8 cellular contexts compared by ENCODE assay signal in the genomic region with DNA sequence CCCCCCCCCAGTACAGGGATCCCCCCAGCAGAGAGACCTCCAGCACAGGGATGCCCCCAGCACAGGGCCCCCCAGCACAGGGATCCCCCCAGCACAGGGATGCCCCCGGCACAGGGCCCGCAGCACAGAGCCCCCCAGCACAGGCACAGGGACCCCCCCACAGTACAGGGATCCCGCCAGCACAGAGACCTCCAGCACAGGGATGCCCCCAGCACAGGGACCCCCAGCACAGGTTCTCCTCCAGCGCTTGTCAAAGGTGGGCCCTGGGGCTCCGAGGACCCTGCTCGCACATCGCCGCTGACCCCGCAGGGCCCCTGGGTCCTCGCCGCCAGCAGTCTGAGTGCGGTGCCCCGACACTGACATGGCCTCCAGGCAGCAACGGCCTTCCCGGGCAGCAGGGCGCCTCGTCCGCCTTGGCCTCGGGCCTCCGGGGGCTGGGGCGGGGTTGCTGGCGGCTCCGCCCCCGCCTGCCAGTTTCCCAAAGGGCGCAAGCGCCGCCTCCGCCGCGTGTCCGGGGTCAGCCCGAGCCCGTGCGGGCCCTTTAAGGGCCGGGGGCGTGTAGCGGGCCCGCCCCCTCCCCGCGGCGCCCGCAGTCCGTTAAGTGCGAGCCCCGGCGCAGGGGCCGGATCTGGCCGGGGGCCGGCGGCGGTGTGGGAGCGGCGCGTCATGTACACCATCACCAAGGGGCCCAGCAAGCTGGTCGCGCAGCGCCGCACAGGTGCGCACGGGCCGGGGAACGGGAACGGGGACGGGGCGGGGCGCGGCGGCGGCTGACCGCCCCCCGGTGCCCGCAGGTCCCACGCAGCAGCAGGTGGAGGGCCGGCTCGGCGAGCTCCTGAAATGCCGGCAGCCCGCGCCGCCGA. TPM values are rescaled to one million over a fixed set of nuclear protein-coding genes. Genes with fewer than 3 reads are reported as not detected.
DNase-seq lines count a peak whose midpoint lies in the region; ATAC-seq, FAIRE-seq and TF ChIP-seq lines count a peak whose summit lies in the region.

A gene with protein sequence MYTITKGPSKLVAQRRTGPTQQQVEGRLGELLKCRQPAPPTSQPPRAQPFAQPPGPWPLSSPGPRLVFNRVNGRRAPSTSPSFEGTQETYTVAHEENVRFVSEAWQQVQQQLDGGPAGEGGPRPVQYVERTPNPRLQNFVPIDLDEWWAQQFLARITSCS (plus strand): TSS at position 503 of the 863 bp plus-strand sequence. CDS start 164 bp downstream, at position 667.

- peak within 1 kb of the TSS; percentile 78 to 91 (median 85) for H3K27ac ChIP-seq in BLaER1 treated with 17β-estradiol and CSF1 and Interleukin-3, amounts not matched to agents 10 nM and 100 nM
- peak within 1 kb of the TSS; percentile 83 for H3K27ac ChIP-seq in stomach smooth muscle (ENCODE audit: low read length)

- FAIRE-seq in HTR-8/SVneo (lab: Jason Lieb, UNC), result peak; percentile 95

- no peaks in the 10 kb centered on the region for H3K9me3 ChIP-seq in BLaER1 treated with 17β-estradiol and CSF1 and Interleukin-3, amounts not matched to agents 10 nM and 100 nM (replicated peaks in 1 of 11)
- no peaks in the 10 kb centered on the region for H3K9me3 ChIP-seq in stomach smooth muscle (ENCODE audit: control insufficient read depth in 2 of 2, low read length in 2 of 2)

- H3K4me1 ChIP-seq in BLaER1 treated with 17β-estradiol and CSF1 and Interleukin-3, amounts not matched to agents 10 nM and 100 nM, result peaks cover 70 to 86% (median 78%) of the 10 kb centered on the region in 10 experiments
- peaks cover 38% of the 10 kb centered on the region for H3K4me1 ChIP-seq in stomach smooth muscle (ENCODE audit: control insufficient read depth, insufficient read depth, low read length)

- peak within 1 kb of the TSS; percentile 76 to 92 (median 87) for H3K9ac ChIP-seq in BLaER1 treated with 17β-estradiol and CSF1 and Interleukin-3, amounts not matched to agents 10 nM and 100 nM
- H3K9ac ChIP-seq in stomach smooth muscle (ENCODE audit: low read length in 2 of 2), result peak within 1 kb of the TSS; percentile 76 to 83

- H3K36me3 ChIP-seq in BLaER1 treated with 17β-estradiol and CSF1 and Interleukin-3, amounts not matched to agents 10 nM and 100 nM, result peaks cover 0 to 27% (median 12%) of the 10 kb centered on the region in 11 experiments; a peak in 13 of 22 replicates
- H3K36me3 ChIP-seq in stomach smooth muscle (ENCODE audit: control insufficient read depth in 2 of 2, insufficient read depth in 2 of 2, low read length in 2 of 2), result no peaks in the 10 kb centered on the region

- peak within 1 kb of the TSS; percentile 86 to 100 (median 99) for H3K4me2 ChIP-seq in BLaER1 treated with 17β-estradiol and CSF1 and Interleukin-3, amounts not matched to agents 10 nM and 100 nM

- TF ChIP-seq CTCF in fibroblast of the aortic adventitia (IDR thresholded peaks at IDR 0.05; ENCODE audit: insufficient read depth, low read length), result no peak

- no peak within 1 kb of the TSS for H3K27ac Mint-ChIP-seq in natural killer cell treated with Interleukin-12 subunit alpha and Interleukin-12 subunit beta and Interleukin-15 and Interleukin-18, amount 100 ng/mL, for 72 hours

- ATAC-seq in GM19351 (IDR thresholded peaks at IDR 0.05; ENCODE audit: unreplicated experiment), result peak; percentile 46
- ATAC-seq in natural killer cell treated with Interleukin-12 subunit alpha and Interleukin-12 subunit beta and Interleukin-15 and Interleukin-18, amount 100 ng/mL, for 72 hours, result peak; percentile 75 to 82

- no peaks in the 10 kb centered on the region for H3K27me3 Mint-ChIP-seq in natural killer cell treated with Interleukin-12 subunit alpha and Interleukin-12 subunit beta and Interleukin-15 and Interleukin-18, amount 100 ng/mL, for 72 hours

- H3K4me1 Mint-ChIP-seq in natural killer cell treated with Interleukin-12 subunit alpha and Interleukin-12 subunit beta and Interleukin-15 and Interleukin-18, amount 100 ng/mL, for 72 hours (ENCODE audit: low read depth in 2 of 2), result peaks cover 7% of the 10 kb centered on the region in 2 donors

- H4K20me1 ChIP-seq in BLaER1 treated with 17β-estradiol and CSF1 and Interleukin-3, amounts not matched to agents 10 nM and 100 nM, result peaks cover 23 to 43% (median 39%) of the 10 kb centered on the region in 11 experiments; a peak in 19 of 22 replicates

- H3K36me3 Mint-ChIP-seq in natural killer cell treated with Interleukin-12 subunit alpha and Interleukin-12 subunit beta and Interleukin-15 and Interleukin-18, amount 100 ng/mL, for 72 hours, result no peaks in the 10 kb centered on the region

- no peaks in the 10 kb centered on the region for H3K27me3 ChIP-seq in BLaER1 treated with 17β-estradiol and CSF1 and Interleukin-3, amounts not matched to agents 10 nM and 100 nM
- H3K27me3 ChIP-seq in stomach smooth muscle (ENCODE audit: control insufficient read depth in 1 of 2, insufficient read depth in 2 of 2, low read length in 2 of 2), result no peaks in the 10 kb centered on the region

- peak within 1 kb of the TSS; percentile 79 for H3K4me3 Mint-ChIP-seq in natural killer cell treated with Interleukin-12 subunit alpha and Interleukin-12 subunit beta and Interleukin-15 and Interleukin-18, amount 100 ng/mL, for 72 hours

- H3K9me3 Mint-ChIP-seq in natural killer cell treated with Interleukin-12 subunit alpha and Interleukin-12 subunit beta and Interleukin-15 and Interleukin-18, amount 100 ng/mL, for 72 hours, result no peaks in the 10 kb centered on the region

- DNase-seq in HTR-8/SVneo (ENCODE audit: insufficient read length, low spot score), result peak; percentile 85
- DNase-seq in RPMI7951 (ENCODE audit: low read depth), result peak; percentile 67
- peak; percentile 61 for DNase-seq in activated T-helper 9 cell treated with anti-CD3 and anti-CD28 coated beads, Interleukin-2, amount 50 U/mL, for 16 hours (ENCODE audit: low read depth)
- DNase-seq in fibroblast of the aortic adventitia (ENCODE audit: low read depth), result peak; percentile 66
- peak; percentile 88 for DNase-seq in natural killer cell treated with Interleukin-12 subunit alpha and Interleukin-12 subunit beta and Interleukin-15 and Interleukin-18, amount 100 ng/mL, for 72 hours (ENCODE audit: low spot score)

- H3K4me3 ChIP-seq in BLaER1 treated with 17β-estradiol and CSF1 and Interleukin-3, amounts not matched to agents 10 nM and 100 nM, result peak within 1 kb of the TSS; percentile 76 to 95 (median 86)
- H3K4me3 ChIP-seq in fibroblast of the aortic adventitia (ENCODE audit: low read depth, low read length) (peak within 1 kb of the TSS; percentile 85), stomach smooth muscle (ENCODE audit: low read length in 2 of 2) (peak within 1 kb of the TSS; percentile 69 to 80)

RNA-seq across cellular contexts. Expression of the gene that starts here (rescaled TPM):
- total RNA-seq in RPMI7951 (2014; rRNA removed; shearing (Covaris generic)), result 18.6 and 21.3 TPM in 2 replicates
- 13.3 and 22.4 TPM in 2 replicates for total RNA-seq in fibroblast of the aortic adventitia (ENCODE audit: low replicate concordance)
- 10 to 100 TPM; 29.5 to 57.7 TPM for total RNA-seq in natural killer cell treated with Interleukin-12 subunit alpha and Interleukin-12 subunit beta and Interleukin-15 and Interleukin-18, amount 100 ng/mL, for 72 hours

Comparison
In these comparisons a context has a peak if more than half of its experiments do, and no peak if none do; other contexts are left out.
1. Peak in every context shown above with its lines: DNase-seq, ATAC-seq, H3K4me3 ChIP-seq and H3K27ac ChIP-seq.